20 cellular contexts compared by ENCODE assay signal in genomic region chr1:55441474-55441873, GRCh38.
"Had no signal": no experiment of that assay in that cellular context is flagged by ENCODE, and none has a peak within 500 bp of the region (broad histone marks: within the 10 kb centered on the region; RNA-seq: fewer than 3 reads in every experiment).

No MANE protein-coding gene starts in this region.

- H3K9me3 ChIP-seq: esophagus squamous epithelium, psoas muscle, right lobe of liver, tibial nerve, upper lobe of right lung had no signal

- H3K27ac ChIP-seq: epithelial cell of prostate, foreskin keratinocyte, psoas muscle, right lobe of liver, spleen, upper lobe of right lung had no signal

- H3K36me3 ChIP-seq: esophagus squamous epithelium, right lobe of liver, spleen, tibial nerve, upper lobe of right lung had no signal

- H3K4me1 ChIP-seq: foreskin keratinocyte, right lobe of liver, spleen, upper lobe of right lung had no signal

- H3K27me3 ChIP-seq: esophagus squamous epithelium, foreskin keratinocyte, right lobe of liver, spleen, tibial nerve, upper lobe of right lung had no signal

- H3K4me3 ChIP-seq: esophagus squamous epithelium, lung, psoas muscle, right lobe of liver, spleen, tibial nerve, upper lobe of right lung had no signal

- DNase-seq: effector memory CD8-positive, alpha-beta T cell; esophagus squamous epithelium; foreskin keratinocyte; left colon; left ventricle myocardium superior; mesendoderm; naive B cell; occipital lobe; psoas muscle; retina; right lobe of liver; spleen; stimulated activated CD4-positive, alpha-beta T cell treated with anti-CD3 and anti-CD28 coated beads, Interleukin-15, amount 100 ng/mL, for 24 hours; stimulated activated CD4-positive, alpha-beta T cell treated with anti-CD3 and anti-CD28 coated beads, Interleukin-1b, Interleukin-23, amount 100 ng/mL, for 48 hours; stimulated activated CD4-positive, alpha-beta T cell treated with anti-CD3 and anti-CD28 coated beads, Interleukin-4, amount 100 ng/mL, for 24 hours; upper lobe of right lung had no signal

- ATAC-seq: effector memory CD8-positive, alpha-beta T cell; foreskin keratinocyte; left colon; left ventricle myocardium superior; psoas muscle; right lobe of liver; stimulated activated memory B cell treated with anti-CD40 and anti-IgM and Interleukin-4, amounts not matched to agents 10 μg/mL and 1 μg/mL and 100 μg/mL, for 72 hours; upper lobe of right lung had no signal
